Comparison of ENCODE assay signal across 8 cellular contexts in the genomic region with DNA sequence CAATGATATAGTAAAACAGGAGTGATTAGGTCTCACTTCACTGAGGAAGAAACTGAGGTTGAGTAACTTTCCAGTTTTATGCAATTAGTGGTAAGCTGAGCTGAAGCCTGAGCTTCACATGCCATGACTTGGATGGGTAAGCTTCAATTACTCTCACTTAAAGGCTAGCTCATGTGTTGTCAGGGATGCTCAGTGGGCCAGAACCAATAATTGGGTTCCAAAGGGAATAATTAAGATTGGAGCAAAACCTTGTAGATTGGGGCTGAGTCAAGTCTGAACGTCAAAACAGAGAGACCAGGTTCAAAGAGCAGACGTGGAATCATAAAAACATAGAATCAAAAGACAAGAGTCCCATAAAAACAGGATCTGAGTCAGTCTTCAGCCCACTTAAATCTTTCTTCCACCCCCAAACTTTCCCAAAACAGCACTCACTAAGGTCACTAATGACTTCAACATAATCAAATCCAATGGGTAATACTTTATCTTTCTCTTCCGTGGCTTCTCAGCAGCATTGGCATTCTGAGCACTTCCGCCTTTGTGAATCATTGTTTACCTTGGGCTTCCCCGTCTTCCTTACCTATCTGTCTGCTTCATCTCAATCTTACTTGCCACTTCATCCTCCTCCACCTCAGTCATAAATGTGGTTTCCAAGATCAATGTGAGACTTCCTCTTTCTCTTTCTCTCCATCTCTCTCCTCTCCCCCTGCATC. TPM values are rescaled to one million over a fixed set of nuclear protein-coding genes. Genes with fewer than 3 reads are reported as not detected.
DNase-seq lines count a peak whose midpoint lies in the region; ATAC-seq lines count a peak whose summit lies in the region.

No MANE protein-coding gene starts in this region.

- H3K27me3 Mint-ChIP-seq in stimulated activated naive B cell treated with anti-CD40 and anti-IgM and Interleukin-4, amounts not matched to agents 10 μg/mL and 1 μg/mL and 100 μg/mL, for 72 hours = no peaks in the 10 kb centered on the region

- H3K9me3 Mint-ChIP-seq in activated naive CD4-positive, alpha-beta T cell treated with anti-CD3 and anti-CD28 coated beads, Interleukin-2, amount 50 U/mL, for 72 hours = peaks cover 4 to 16% of the 10 kb centered on the region in 2 donors
- no peaks in the 10 kb centered on the region for H3K9me3 Mint-ChIP-seq in stimulated activated naive B cell treated with anti-CD40 and anti-IgM and Interleukin-4, amounts not matched to agents 10 μg/mL and 1 μg/mL and 100 μg/mL, for 72 hours

- peak overlapping the region in 1 of 2 donors; percentile 80 for H3K27ac Mint-ChIP-seq in activated naive CD4-positive, alpha-beta T cell treated with anti-CD3 and anti-CD28 coated beads, Interleukin-2, amount 50 U/mL, for 72 hours
- H3K27ac Mint-ChIP-seq in stimulated activated naive B cell treated with anti-CD40 and anti-IgM and Interleukin-4, amounts not matched to agents 10 μg/mL and 1 μg/mL and 100 μg/mL, for 72 hours = no peak overlapping the region

- H3K4me3 ChIP-seq in ACC112 (ENCODE audit: low read depth, low read length) = peak overlapping the region; percentile 24; the same call in 1 of the 2 replicates

- peak; percentile 89 for ATAC-seq in GM19023 (IDR thresholded peaks at IDR 0.05; ENCODE audit: unreplicated experiment)
- ATAC-seq in HG03280 (IDR thresholded peaks at IDR 0.05; ENCODE audit: unreplicated experiment) = peak; percentile 68
- peak; percentile 92 to 93 for ATAC-seq in activated naive CD4-positive, alpha-beta T cell treated with anti-CD3 and anti-CD28 coated beads, Interleukin-2, amount 50 U/mL, for 72 hours
- ATAC-seq in stimulated activated naive B cell treated with anti-CD40 and anti-IgM and Interleukin-4, amounts not matched to agents 10 μg/mL and 1 μg/mL and 100 μg/mL, for 72 hours (replicated peaks) = peak; percentile 74 to 87

- peaks cover 30% of the 10 kb centered on the region for H3K4me1 ChIP-seq in ACC112 (ENCODE audit: control insufficient read depth, insufficient read depth, low read length, unreplicated experiment)

- H3K36me3 ChIP-seq in ACC112 (ENCODE audit: insufficient read depth, low read length) = no peaks in the 10 kb centered on the region

- peaks cover 7 to 13% of the 10 kb centered on the region in 2 donors for H3K36me3 Mint-ChIP-seq in activated naive CD4-positive, alpha-beta T cell treated with anti-CD3 and anti-CD28 coated beads, Interleukin-2, amount 50 U/mL, for 72 hours
- H3K36me3 Mint-ChIP-seq in stimulated activated naive B cell treated with anti-CD40 and anti-IgM and Interleukin-4, amounts not matched to agents 10 μg/mL and 1 μg/mL and 100 μg/mL, for 72 hours = no peaks in the 10 kb centered on the region

- H3K27me3 ChIP-seq in ACC112 (ENCODE audit: insufficient read depth, low read length) = no peaks in the 10 kb centered on the region

- H3K79me2 ChIP-seq in ACC112 (ENCODE audit: control insufficient read depth, insufficient read depth, low read length, unreplicated experiment) = no peaks in the 10 kb centered on the region

- peaks cover 0 to 5% of the 10 kb centered on the region in 2 donors for H3K4me1 Mint-ChIP-seq in stimulated activated naive B cell treated with anti-CD40 and anti-IgM and Interleukin-4, amounts not matched to agents 10 μg/mL and 1 μg/mL and 100 μg/mL, for 72 hours

- H2AFZ ChIP-seq in ACC112 (ENCODE audit: low read length, unreplicated experiment) = peak overlapping the region; percentile 21

- DNase-seq in activated naive CD4-positive, alpha-beta T cell treated with anti-CD3 and anti-CD28 coated beads, Interleukin-2, amount 50 U/mL, for 72 hours (ENCODE audit: low spot score in 2 of 2) = no peak
- peak; percentile 6 for DNase-seq in stimulated activated naive B cell treated with anti-CD40 and anti-IgM and Interleukin-4, amounts not matched to agents 10 μg/mL and 1 μg/mL and 100 μg/mL, for 72 hours
- DNase-seq in OCI-M2 (lab: John Stamatoyannopoulos, UW; ENCODE audit: unreplicated experiment) = no peak
- no peak for DNase-seq in middle frontal gyrus (ENCODE audit: extremely low spot score, low spot score)
- no peak for DNase-seq in NCI-H2029 (lab: John Stamatoyannopoulos, UW)

- no peak overlapping the region for H3K4me3 Mint-ChIP-seq in stimulated activated naive B cell treated with anti-CD40 and anti-IgM and Interleukin-4, amounts not matched to agents 10 μg/mL and 1 μg/mL and 100 μg/mL, for 72 hours

- peak overlapping the region; percentile 66 for H3K27ac ChIP-seq in ACC112 (ENCODE audit: low read depth, low read length)

RNA-seq across cellular contexts. Expression of gene EGFR, which starts 23.0 kb away (rescaled TPM):
- total RNA-seq in activated naive CD4-positive, alpha-beta T cell treated with anti-CD3 and anti-CD28 coated beads, Interleukin-2, amount 50 U/mL, for 72 hours = not detected
